8 cellular contexts compared by ENCODE assay signal in genomic region chr17:80892019-80892855, GRCh38.
A peak's percentile ranks its signal among the peaks of the same experiment; 100 is the strongest.
DNase-seq lines count a peak whose midpoint lies in the region; ATAC-seq and TF ChIP-seq lines count a peak whose summit lies in the region.

No MANE protein-coding gene starts in this region.

- DNase-seq in activated naive CD4-positive, alpha-beta T cell treated with anti-CD3 and anti-CD28 coated beads, Interleukin-2, amount 50 U/mL, for 16 hours: peak; percentile 92
- DNase-seq in left cardiac atrium (peak; percentile 88), ecto neural progenitor cell (ENCODE audit: low spot score) (no peak), NCI-H1436 treated with DMSO at 0.1 percent for 48 hours (lab: John Stamatoyannopoulos, UW) (no peak)
- DNase-seq in stimulated activated CD4-positive, alpha-beta T cell treated with anti-CD3 and anti-CD28 coated beads, Interleukin-12 subunit alpha, Interleukin-12 subunit beta, amount 100 ng/mL, for 48 hours (ENCODE audit: low read depth in 2 of 3, low spot score in 1 of 3): peak; percentile 82 to 95 (median 93)

- ATAC-seq in GM19043 (IDR thresholded peaks at IDR 0.05; ENCODE audit: low read depth, unreplicated experiment): peak; percentile 73
- ATAC-seq in HG03442 (IDR thresholded peaks at IDR 0.05; ENCODE audit: unreplicated experiment): peak; percentile 61
- peak; percentile 76 for ATAC-seq in SK-N-SH treated with all-trans-retinoic acid at 6 μM for 48 hours
- ATAC-seq in left cardiac atrium: peak; percentile 96 to 97

- intact Hi-C loops in left cardiac atrium (cut with DNase I): no loop called here

TF ChIP-seq in SK-N-SH treated with all-trans-retinoic acid at 6 μM for 48 hours, 23 proteins besides CTCF, POLR2A, EP300 and RAD21:
- no peak for TF ChIP-seq SNAI2 (CRISPR knock-in tag; IDR thresholded peaks at IDR 0.05)
- TF ChIP-seq ESRRG (CRISPR knock-in tag; IDR thresholded peaks at IDR 0.05): no peak
- no peak for TF ChIP-seq CSDC2 (CRISPR knock-in tag; IDR thresholded peaks at IDR 0.05)
- TF ChIP-seq ZFP30 (CRISPR knock-in tag; IDR thresholded peaks at IDR 0.05): no peak
- TF ChIP-seq ARNTL (CRISPR knock-in tag; IDR thresholded peaks at IDR 0.05; ENCODE audit: borderline replicate concordance, low read depth): no peak
- TF ChIP-seq ZFP3 (CRISPR knock-in tag; IDR thresholded peaks at IDR 0.05): no peak

Comparison
In these comparisons a context has a peak if more than half of its experiments do, and no peak if none do; other contexts are left out.
1. DNase-seq: peak in activated naive CD4-positive, alpha-beta T cell treated with anti-CD3 and anti-CD28 coated beads, Interleukin-2, amount 50 U/mL, for 16 hours (single experiment), left cardiac atrium (single experiment) and stimulated activated CD4-positive, alpha-beta T cell treated with anti-CD3 and anti-CD28 coated beads, Interleukin-12 subunit alpha, Interleukin-12 subunit beta, amount 100 ng/mL, for 48 hours (3 of 3); none in ecto neural progenitor cell (single experiment) and NCI-H1436 treated with DMSO at 0.1 percent for 48 hours (single experiment).
2. Peak in every context shown above with its lines, with median percentiles within 50 percentile points of each other: ATAC-seq.